8 cellular contexts compared by ENCODE assay signal in the genomic region with DNA sequence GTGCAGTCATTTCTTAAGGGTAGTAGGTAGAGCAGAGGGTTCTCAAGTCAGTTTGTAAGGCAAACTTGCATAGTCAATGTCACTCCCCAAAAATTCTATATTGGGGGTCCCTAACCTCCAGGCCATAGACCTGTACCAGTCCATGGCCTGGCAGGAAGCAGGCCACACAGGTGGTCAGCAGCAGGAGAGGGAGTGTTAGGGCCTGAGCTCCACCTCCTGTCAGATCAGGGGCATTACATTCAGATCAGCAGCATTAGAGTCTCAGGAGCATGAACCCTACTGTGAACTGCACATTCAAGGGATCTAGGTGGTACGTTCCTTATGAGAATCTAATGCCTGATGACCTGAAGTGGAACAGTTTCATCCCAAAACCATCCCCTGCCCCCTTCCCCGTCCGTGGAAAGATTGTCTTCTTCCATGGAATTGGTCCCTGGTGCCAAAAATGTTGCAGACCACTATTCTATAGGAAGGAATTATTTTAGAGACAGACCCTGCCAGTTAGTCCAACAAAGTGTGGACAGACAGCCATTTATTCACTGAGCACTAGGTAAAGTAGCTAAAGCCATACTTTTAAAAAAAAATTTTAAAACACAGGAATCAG. TPM values are rescaled to one million over a fixed set of nuclear protein-coding genes. Genes with fewer than 3 reads are reported as not detected.
A peak's percentile ranks its signal among the peaks of the same experiment; 100 is the strongest.
DNase-seq lines count a peak whose midpoint lies in the region; ATAC-seq and TF ChIP-seq lines count a peak whose summit lies in the region.

No MANE protein-coding gene starts in this region.

- H3K79me2 ChIP-seq in neural progenitor cell (ENCODE audit: low read depth) = peaks cover 28% of the 10 kb centered on the region

- DNase-seq in AG10803 (ENCODE audit: low read depth) (peak; percentile 34), RPMI8226 (peak; percentile 45), epithelial cell of esophagus (ENCODE audit: low read depth) (peak; percentile 54), neural progenitor cell (ENCODE audit: low spot score) (peak; percentile 68)

- no peak overlapping the region for H3K27ac Mint-ChIP-seq in neural progenitor cell

- H3K27me3 ChIP-seq in neural progenitor cell = no peaks in the 10 kb centered on the region

- ATAC-seq in HG03354 (IDR thresholded peaks at IDR 0.05; ENCODE audit: poor library complexity, severe bottlenecking, unreplicated experiment) (peak; percentile 90), GM21737 (IDR thresholded peaks at IDR 0.05; ENCODE audit: unreplicated experiment) (no peak), HG02938 (IDR thresholded peaks at IDR 0.05; ENCODE audit: unreplicated experiment) (no peak)

- no peak overlapping the region for H3K4me3 ChIP-seq in AG10803 (ENCODE audit: low read length)
- H3K4me3 ChIP-seq in GM12875 (ENCODE audit: low read depth, low read length) = no peak overlapping the region
- H3K4me3 ChIP-seq in epithelial cell of esophagus (ENCODE audit: low read length) = no peak overlapping the region
- no peak overlapping the region for H3K4me3 ChIP-seq in neural progenitor cell

- peaks cover 11% of the 10 kb centered on the region for H3K36me3 Mint-ChIP-seq in neural progenitor cell

- H3K9me3 Mint-ChIP-seq in neural progenitor cell = no peaks in the 10 kb centered on the region

- H3K9me3 ChIP-seq in neural progenitor cell (ENCODE audit: low read depth) = no peaks in the 10 kb centered on the region

- H3K4me3 Mint-ChIP-seq in neural progenitor cell = no peak overlapping the region

- H3K9ac ChIP-seq in neural progenitor cell = no peak overlapping the region

- H3K4me1 ChIP-seq in neural progenitor cell = no peaks in the 10 kb centered on the region

- TF ChIP-seq CTCF in AG10803 (conservative IDR thresholded peaks at IDR 0.05; ENCODE audit: low read length) = peak; percentile 62
- peak; percentile 78 for TF ChIP-seq CTCF in GM12875 (IDR thresholded peaks at IDR 0.05; ENCODE audit: borderline replicate concordance, insufficient read depth, low read depth, low read length)
- peak; percentile 77 for TF ChIP-seq CTCF in epithelial cell of esophagus (IDR thresholded peaks at IDR 0.05; ENCODE audit: insufficient read depth, low read depth, low read length, missing control alignments)
- TF ChIP-seq CTCF in neural progenitor cell (IDR thresholded peaks at IDR 0.05) = peak; percentile 63

- no peaks in the 10 kb centered on the region for H3F3A ChIP-seq in neural progenitor cell (ENCODE audit: low read depth)

- H4K20me1 ChIP-seq in neural progenitor cell (ENCODE audit: low read depth) = peaks cover 21% of the 10 kb centered on the region

- no peak overlapping the region for H2AFZ ChIP-seq in neural progenitor cell (replicated peaks)

- no peak overlapping the region for H3K4me2 ChIP-seq in neural progenitor cell

- H3K27ac ChIP-seq in neural progenitor cell = no peak overlapping the region

- no peaks in the 10 kb centered on the region for H3K27me3 Mint-ChIP-seq in neural progenitor cell (ENCODE audit: insufficient read depth, low read depth)

- no peaks in the 10 kb centered on the region for H3K36me3 ChIP-seq in neural progenitor cell

- H3K4me1 Mint-ChIP-seq in neural progenitor cell = peaks cover 1% of the 10 kb centered on the region

RNA-seq across cellular contexts. Expression of a gene that starts 6.7 kb away (rescaled TPM):
- 62.3 and 110 TPM in 2 replicates for total RNA-seq in neural progenitor cell (ENCODE audit: low replicate concordance)

RNA-seq across cellular contexts. Expression of a gene that starts 6.8 kb away (rescaled TPM):
- 54.4 and 74.6 TPM in 2 replicates for total RNA-seq in neural progenitor cell (ENCODE audit: low replicate concordance)
